In genomic region chr3:166510382-166510781, GRCh38 we compare ENCODE assay signal across 15 cellular contexts.
"Had no signal": no experiment of that assay in that cellular context is flagged by ENCODE, and none has a peak within 500 bp of the region (broad histone marks: within the 10 kb centered on the region; RNA-seq: fewer than 3 reads in every experiment).

No MANE protein-coding gene starts in this region.

- H3K27ac ChIP-seq: cardiac muscle cell, left ventricle myocardium inferior, ovary, suprapubic skin, upper lobe of right lung had no signal

- H3K27me3 Mint-ChIP-seq: activated CD4-positive, alpha-beta memory T cell treated with anti-CD3 and anti-CD28 coated beads for 36 hours; activated naive CD4-positive, alpha-beta T cell treated with anti-CD3 and anti-CD28 coated beads, Interleukin-2, amount 10 ng/mL, durations not matched to agents 7 days and 5 days; memory B cell had no signal

- H3K4me1 Mint-ChIP-seq: activated naive CD4-positive, alpha-beta T cell treated with anti-CD3 and anti-CD28 coated beads, Interleukin-2, amount 10 ng/mL, durations not matched to agents 7 days and 5 days; memory B cell had no signal

- DNase-seq: activated CD4-positive, alpha-beta memory T cell treated with anti-CD3 and anti-CD28 coated beads for 36 hours; activated naive CD4-positive, alpha-beta T cell treated with anti-CD3 and anti-CD28 coated beads, Interleukin-2, amount 10 ng/mL, durations not matched to agents 7 days and 5 days; activated T-cell treated with anti-CD3 and anti-CD28 coated beads, Interleukin-2, amount 50 U/mL, for 48 hours; effector CD4-positive, alpha-beta T cell; foreskin melanocyte; head of caudate nucleus; left ventricle myocardium inferior; ovary; stimulated activated CD4-positive, alpha-beta T cell treated with anti-CD3 and anti-CD28 coated beads, Interleukin-2, amount 100 ng/mL, for 48 hours; stimulated activated naive CD4-positive, alpha-beta T cell treated with Interleukin-2 at 50 U/mL for 16 hours; upper lobe of right lung had no signal

- H3K27me3 ChIP-seq: cardiac muscle cell, ovary, suprapubic skin, upper lobe of right lung had no signal

- H3K36me3 ChIP-seq: cardiac muscle cell, left ventricle myocardium inferior, ovary, suprapubic skin, upper lobe of right lung had no signal

- ATAC-seq: upper lobe of right lung had no signal

- H3K9me3 ChIP-seq: ovary, suprapubic skin had no signal

- H3K4me3 Mint-ChIP-seq: activated CD4-positive, alpha-beta memory T cell treated with anti-CD3 and anti-CD28 coated beads for 36 hours; activated naive CD4-positive, alpha-beta T cell treated with anti-CD3 and anti-CD28 coated beads, Interleukin-2, amount 10 ng/mL, durations not matched to agents 7 days and 5 days; memory B cell; T-helper 2 cell treated with Interferon-gamma antibody and Interleukin-4, amounts not matched to agents 5 μg/mL and 100 μg/mL, for 36 hours had no signal

- H3K27ac Mint-ChIP-seq: activated CD4-positive, alpha-beta memory T cell treated with anti-CD3 and anti-CD28 coated beads for 36 hours; activated naive CD4-positive, alpha-beta T cell treated with anti-CD3 and anti-CD28 coated beads, Interleukin-2, amount 10 ng/mL, durations not matched to agents 7 days and 5 days; memory B cell; T-helper 2 cell treated with Interferon-gamma antibody and Interleukin-4, amounts not matched to agents 5 μg/mL and 100 μg/mL, for 36 hours had no signal

- H3K4me3 ChIP-seq: cardiac muscle cell, left ventricle myocardium inferior, ovary, suprapubic skin, upper lobe of right lung had no signal

- H3K4me1 ChIP-seq: left ventricle myocardium inferior, suprapubic skin, upper lobe of right lung had no signal

- H3K36me3 Mint-ChIP-seq: activated CD4-positive, alpha-beta memory T cell treated with anti-CD3 and anti-CD28 coated beads for 36 hours; activated naive CD4-positive, alpha-beta T cell treated with anti-CD3 and anti-CD28 coated beads, Interleukin-2, amount 10 ng/mL, durations not matched to agents 7 days and 5 days; memory B cell had no signal
